In the genomic region with DNA sequence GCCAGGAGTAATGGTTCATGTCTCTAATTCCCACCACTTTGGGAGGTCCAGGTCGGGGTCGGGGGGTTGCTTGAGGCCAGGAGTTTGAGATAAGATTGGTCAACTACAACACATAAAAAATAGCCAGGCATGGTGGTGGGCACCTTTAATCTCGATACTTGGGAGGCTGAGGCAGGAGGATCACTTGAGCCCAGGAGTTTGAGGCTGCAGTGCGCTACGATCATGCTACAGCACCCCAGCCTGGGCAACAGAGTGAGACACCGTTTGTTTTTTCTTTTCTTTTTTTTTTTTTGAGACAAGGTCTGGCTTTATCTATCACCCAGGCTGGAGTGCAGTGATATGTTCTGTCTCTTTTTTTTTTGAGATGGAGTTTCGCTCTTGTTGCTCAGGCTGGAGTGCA, we compare ENCODE assay signal across 23 cellular contexts.
"Had no signal": no experiment of that assay in that cellular context is flagged by ENCODE, and none has a peak within 500 bp of the region (broad histone marks: within the 10 kb centered on the region; RNA-seq: fewer than 3 reads in every experiment).

No MANE protein-coding gene starts in this region.

- H3K9me3 Mint-ChIP-seq: activated CD4-positive, alpha-beta memory T cell treated with anti-CD3 and anti-CD28 coated beads, Interleukin-2, amount 10 ng/mL, durations not matched to agents 7 days and 5 days; dendritic cell treated with granulocyte-macrophage colony-stimulating factor and Interleukin-4, amounts not matched to agents 40 ng/mL and 50 ng/mL, for 4 days; effector memory CD8-positive, alpha-beta T cell; WTC11 had no signal

- ATAC-seq: activated CD8-positive, alpha-beta memory T cell treated with anti-CD3 and anti-CD28 coated beads, Interleukin-2, amount 10 ng/mL, durations not matched to agents 7 days and 5 days; effector memory CD8-positive, alpha-beta T cell; heart right ventricle; WTC11 had no signal

- FAIRE-seq: astrocyte, bronchial epithelial cell, TTC549, urothelium cell line had no signal

- H3K4me3 Mint-ChIP-seq: dendritic cell treated with granulocyte-macrophage colony-stimulating factor and Interleukin-4, amounts not matched to agents 40 ng/mL and 50 ng/mL, for 4 days had no signal

- H3K36me3 Mint-ChIP-seq: WTC11 had no signal

- H3K27ac ChIP-seq: esophagus squamous epithelium, left ventricle myocardium inferior, prostate gland, right atrium auricular region, tibial nerve had no signal

- H3K9me3 ChIP-seq: esophagus squamous epithelium, heart right ventricle, left ventricle myocardium inferior, prostate gland, right atrium auricular region, tibial nerve had no signal

- H3K36me3 ChIP-seq: heart right ventricle, left ventricle myocardium inferior, prostate gland, right atrium auricular region, tibial nerve had no signal

- H3K27ac Mint-ChIP-seq: activated CD4-positive, alpha-beta memory T cell treated with anti-CD3 and anti-CD28 coated beads, Interleukin-2, amount 10 ng/mL, durations not matched to agents 7 days and 5 days; WTC11 had no signal

- DNase-seq: activated CD4-positive, alpha-beta memory T cell treated with anti-CD3 and anti-CD28 coated beads, Interleukin-2, amount 10 ng/mL, durations not matched to agents 7 days and 5 days; activated CD4-positive, alpha-beta T cell treated with anti-CD3 and anti-CD28 coated beads for 4 hours; activated CD8-positive, alpha-beta memory T cell treated with anti-CD3 and anti-CD28 coated beads, Interleukin-2, amount 10 ng/mL, durations not matched to agents 7 days and 5 days; activated naive CD4-positive, alpha-beta T cell treated with Interleukin-2 at 50 U/mL for 16 hours; effector memory CD8-positive, alpha-beta T cell; esophagus squamous epithelium; heart right ventricle; kidney glomerular epithelial cell; left ventricle myocardium inferior; nucleus accumbens; stimulated activated CD4-positive, alpha-beta T cell treated with anti-CD3 and anti-CD28 coated beads, Interleukin-12 subunit alpha, Interleukin-12 subunit beta, amount 100 ng/mL, for 4 hours; stimulated activated CD4-positive, alpha-beta T cell treated with anti-CD3 and anti-CD28 coated beads, Interleukin-1b, Interleukin-23, amount 100 ng/mL, for 48 hours; stimulated activated CD8-positive, alpha-beta memory T cell treated with anti-CD3 and anti-CD28 coated beads, Interleukin-4, amount 100 ng/mL, for 48 hours; stimulated activated naive CD4-positive, alpha-beta T cell treated with Interleukin-2 at 50 U/mL for 16 hours had no signal

- H3K27me3 Mint-ChIP-seq: activated CD4-positive, alpha-beta memory T cell treated with anti-CD3 and anti-CD28 coated beads, Interleukin-2, amount 10 ng/mL, durations not matched to agents 7 days and 5 days; activated CD8-positive, alpha-beta memory T cell treated with anti-CD3 and anti-CD28 coated beads, Interleukin-2, amount 10 ng/mL, durations not matched to agents 7 days and 5 days; dendritic cell treated with granulocyte-macrophage colony-stimulating factor and Interleukin-4, amounts not matched to agents 40 ng/mL and 50 ng/mL, for 4 days; effector memory CD8-positive, alpha-beta T cell had no signal

- H3K27me3 ChIP-seq: esophagus squamous epithelium, heart right ventricle, right atrium auricular region, tibial nerve had no signal
